In the genomic region with DNA sequence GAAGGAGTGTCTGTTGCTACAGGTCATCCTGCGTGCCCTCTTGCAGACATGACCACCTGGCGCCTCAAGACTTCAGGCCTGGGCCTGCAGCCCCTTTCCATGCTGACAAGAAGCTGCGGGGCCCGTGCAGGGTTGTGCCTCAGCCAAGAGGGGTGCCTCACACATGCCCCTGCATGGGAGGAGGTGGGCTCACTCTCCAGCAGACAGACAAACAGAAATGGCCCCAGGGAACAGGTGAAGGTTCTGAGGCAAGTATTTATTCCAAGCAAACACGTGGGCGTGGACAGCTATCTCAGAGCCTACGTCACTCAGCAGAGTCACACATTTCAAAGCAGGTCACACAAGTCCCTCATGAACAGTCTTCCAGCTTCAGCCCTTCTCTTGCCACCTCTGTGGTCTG, we compare ENCODE assay signal across 1 cellular context.
TF ChIP-seq lines count a peak whose summit lies in the region.

No MANE protein-coding gene starts in this region.

TF ChIP-seq in HepG2, 621 proteins besides CTCF, POLR2A, EP300 and RAD21 (continued from another document and continues in another):
- TF ChIP-seq, protein P1, sequence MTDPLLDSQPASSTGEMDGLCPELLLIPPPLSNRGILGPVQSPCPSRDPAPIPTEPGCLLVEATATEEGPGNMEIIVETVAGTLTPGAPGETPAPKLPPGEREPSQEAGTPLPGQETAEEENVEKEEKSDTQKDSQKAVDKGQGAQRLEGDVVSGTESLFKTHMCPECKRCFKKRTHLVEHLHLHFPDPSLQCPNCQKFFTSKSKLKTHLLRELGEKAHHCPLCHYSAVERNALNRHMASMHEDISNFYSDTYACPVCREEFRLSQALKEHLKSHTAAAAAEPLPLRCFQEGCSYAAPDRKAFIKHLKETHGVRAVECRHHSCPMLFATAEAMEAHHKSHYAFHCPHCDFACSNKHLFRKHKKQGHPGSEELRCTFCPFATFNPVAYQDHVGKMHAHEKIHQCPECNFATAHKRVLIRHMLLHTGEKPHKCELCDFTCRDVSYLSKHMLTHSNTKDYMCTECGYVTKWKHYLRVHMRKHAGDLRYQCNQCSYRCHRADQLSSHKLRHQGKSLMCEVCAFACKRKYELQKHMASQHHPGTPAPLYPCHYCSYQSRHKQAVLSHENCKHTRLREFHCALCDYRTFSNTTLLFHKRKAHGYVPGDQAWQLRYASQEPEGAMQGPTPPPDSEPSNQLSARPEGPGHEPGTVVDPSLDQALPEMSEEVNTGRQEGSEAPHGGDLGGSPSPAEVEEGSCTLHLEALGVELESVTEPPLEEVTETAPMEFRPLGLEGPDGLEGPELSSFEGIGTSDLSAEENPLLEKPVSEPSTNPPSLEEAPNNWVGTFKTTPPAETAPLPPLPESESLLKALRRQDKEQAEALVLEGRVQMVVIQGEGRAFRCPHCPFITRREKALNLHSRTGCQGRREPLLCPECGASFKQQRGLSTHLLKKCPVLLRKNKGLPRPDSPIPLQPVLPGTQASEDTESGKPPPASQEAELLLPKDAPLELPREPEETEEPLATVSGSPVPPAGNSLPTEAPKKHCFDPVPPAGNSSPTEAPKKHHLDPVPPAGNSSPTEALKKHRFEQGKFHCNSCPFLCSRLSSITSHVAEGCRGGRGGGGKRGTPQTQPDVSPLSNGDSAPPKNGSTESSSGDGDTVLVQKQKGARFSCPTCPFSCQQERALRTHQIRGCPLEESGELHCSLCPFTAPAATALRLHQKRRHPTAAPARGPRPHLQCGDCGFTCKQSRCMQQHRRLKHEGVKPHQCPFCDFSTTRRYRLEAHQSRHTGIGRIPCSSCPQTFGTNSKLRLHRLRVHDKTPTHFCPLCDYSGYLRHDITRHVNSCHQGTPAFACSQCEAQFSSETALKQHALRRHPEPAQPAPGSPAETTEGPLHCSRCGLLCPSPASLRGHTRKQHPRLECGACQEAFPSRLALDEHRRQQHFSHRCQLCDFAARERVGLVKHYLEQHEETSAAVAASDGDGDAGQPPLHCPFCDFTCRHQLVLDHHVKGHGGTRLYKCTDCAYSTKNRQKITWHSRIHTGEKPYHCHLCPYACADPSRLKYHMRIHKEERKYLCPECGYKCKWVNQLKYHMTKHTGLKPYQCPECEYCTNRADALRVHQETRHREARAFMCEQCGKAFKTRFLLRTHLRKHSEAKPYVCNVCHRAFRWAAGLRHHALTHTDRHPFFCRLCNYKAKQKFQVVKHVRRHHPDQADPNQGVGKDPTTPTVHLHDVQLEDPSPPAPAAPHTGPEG (CRISPR knock-in tag; IDR thresholded peaks at IDR 0.05), result no peak
- no peak for TF ChIP-seq RXRB (CRISPR knock-in tag; IDR thresholded peaks at IDR 0.05; ENCODE audit: borderline replicate concordance)
- TF ChIP-seq KAT8 (CRISPR knock-in tag; IDR thresholded peaks at IDR 0.05), result no peak
- no peak for TF ChIP-seq KDM3A (CRISPR knock-in tag; IDR thresholded peaks at IDR 0.05; ENCODE audit: low read depth)
- TF ChIP-seq KAT7 (CRISPR knock-in tag; IDR thresholded peaks at IDR 0.05; ENCODE audit: borderline replicate concordance), result no peak
- TF ChIP-seq SIX4 (CRISPR knock-in tag; IDR thresholded peaks at IDR 0.05), result no peak
- TF ChIP-seq HMGA1 (CRISPR knock-in tag; conservative IDR thresholded peaks at IDR 0.05), result no peak
- TF ChIP-seq NFE2L1 (CRISPR knock-in tag; IDR thresholded peaks at IDR 0.05; ENCODE audit: borderline replicate concordance), result no peak
- TF ChIP-seq SMARCC2 (IDR thresholded peaks at IDR 0.05), result no peak
- TF ChIP-seq, protein P2, sequence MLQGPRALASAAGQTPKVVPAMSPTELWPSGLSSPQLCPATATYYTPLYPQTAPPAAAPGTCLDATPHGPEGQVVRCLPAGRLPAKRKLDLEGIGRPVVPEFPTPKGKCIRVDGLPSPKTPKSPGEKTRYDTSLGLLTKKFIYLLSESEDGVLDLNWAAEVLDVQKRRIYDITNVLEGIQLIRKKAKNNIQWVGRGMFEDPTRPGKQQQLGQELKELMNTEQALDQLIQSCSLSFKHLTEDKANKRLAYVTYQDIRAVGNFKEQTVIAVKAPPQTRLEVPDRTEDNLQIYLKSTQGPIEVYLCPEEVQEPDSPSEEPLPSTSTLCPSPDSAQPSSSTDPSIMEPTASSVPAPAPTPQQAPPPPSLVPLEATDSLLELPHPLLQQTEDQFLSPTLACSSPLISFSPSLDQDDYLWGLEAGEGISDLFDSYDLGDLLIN (CRISPR knock-in tag; IDR thresholded peaks at IDR 0.05; ENCODE audit: borderline replicate concordance), result no peak
- TF ChIP-seq, protein P3, sequence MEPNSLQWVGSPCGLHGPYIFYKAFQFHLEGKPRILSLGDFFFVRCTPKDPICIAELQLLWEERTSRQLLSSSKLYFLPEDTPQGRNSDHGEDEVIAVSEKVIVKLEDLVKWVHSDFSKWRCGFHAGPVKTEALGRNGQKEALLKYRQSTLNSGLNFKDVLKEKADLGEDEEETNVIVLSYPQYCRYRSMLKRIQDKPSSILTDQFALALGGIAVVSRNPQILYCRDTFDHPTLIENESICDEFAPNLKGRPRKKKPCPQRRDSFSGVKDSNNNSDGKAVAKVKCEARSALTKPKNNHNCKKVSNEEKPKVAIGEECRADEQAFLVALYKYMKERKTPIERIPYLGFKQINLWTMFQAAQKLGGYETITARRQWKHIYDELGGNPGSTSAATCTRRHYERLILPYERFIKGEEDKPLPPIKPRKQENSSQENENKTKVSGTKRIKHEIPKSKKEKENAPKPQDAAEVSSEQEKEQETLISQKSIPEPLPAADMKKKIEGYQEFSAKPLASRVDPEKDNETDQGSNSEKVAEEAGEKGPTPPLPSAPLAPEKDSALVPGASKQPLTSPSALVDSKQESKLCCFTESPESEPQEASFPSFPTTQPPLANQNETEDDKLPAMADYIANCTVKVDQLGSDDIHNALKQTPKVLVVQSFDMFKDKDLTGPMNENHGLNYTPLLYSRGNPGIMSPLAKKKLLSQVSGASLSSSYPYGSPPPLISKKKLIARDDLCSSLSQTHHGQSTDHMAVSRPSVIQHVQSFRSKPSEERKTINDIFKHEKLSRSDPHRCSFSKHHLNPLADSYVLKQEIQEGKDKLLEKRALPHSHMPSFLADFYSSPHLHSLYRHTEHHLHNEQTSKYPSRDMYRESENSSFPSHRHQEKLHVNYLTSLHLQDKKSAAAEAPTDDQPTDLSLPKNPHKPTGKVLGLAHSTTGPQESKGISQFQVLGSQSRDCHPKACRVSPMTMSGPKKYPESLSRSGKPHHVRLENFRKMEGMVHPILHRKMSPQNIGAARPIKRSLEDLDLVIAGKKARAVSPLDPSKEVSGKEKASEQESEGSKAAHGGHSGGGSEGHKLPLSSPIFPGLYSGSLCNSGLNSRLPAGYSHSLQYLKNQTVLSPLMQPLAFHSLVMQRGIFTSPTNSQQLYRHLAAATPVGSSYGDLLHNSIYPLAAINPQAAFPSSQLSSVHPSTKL (CRISPR knock-in tag; IDR thresholded peaks at IDR 0.05), result no peak
- TF ChIP-seq, protein P4, sequence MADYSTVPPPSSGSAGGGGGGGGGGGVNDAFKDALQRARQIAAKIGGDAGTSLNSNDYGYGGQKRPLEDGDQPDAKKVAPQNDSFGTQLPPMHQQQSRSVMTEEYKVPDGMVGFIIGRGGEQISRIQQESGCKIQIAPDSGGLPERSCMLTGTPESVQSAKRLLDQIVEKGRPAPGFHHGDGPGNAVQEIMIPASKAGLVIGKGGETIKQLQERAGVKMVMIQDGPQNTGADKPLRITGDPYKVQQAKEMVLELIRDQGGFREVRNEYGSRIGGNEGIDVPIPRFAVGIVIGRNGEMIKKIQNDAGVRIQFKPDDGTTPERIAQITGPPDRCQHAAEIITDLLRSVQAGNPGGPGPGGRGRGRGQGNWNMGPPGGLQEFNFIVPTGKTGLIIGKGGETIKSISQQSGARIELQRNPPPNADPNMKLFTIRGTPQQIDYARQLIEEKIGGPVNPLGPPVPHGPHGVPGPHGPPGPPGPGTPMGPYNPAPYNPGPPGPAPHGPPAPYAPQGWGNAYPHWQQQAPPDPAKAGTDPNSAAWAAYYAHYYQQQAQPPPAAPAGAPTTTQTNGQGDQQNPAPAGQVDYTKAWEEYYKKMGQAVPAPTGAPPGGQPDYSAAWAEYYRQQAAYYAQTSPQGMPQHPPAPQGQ (CRISPR knock-in tag; IDR thresholded peaks at IDR 0.05; ENCODE audit: borderline replicate concordance), result no peak
- TF ChIP-seq, protein P5, sequence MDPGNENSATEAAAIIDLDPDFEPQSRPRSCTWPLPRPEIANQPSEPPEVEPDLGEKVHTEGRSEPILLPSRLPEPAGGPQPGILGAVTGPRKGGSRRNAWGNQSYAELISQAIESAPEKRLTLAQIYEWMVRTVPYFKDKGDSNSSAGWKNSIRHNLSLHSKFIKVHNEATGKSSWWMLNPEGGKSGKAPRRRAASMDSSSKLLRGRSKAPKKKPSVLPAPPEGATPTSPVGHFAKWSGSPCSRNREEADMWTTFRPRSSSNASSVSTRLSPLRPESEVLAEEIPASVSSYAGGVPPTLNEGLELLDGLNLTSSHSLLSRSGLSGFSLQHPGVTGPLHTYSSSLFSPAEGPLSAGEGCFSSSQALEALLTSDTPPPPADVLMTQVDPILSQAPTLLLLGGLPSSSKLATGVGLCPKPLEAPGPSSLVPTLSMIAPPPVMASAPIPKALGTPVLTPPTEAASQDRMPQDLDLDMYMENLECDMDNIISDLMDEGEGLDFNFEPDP (CRISPR knock-in tag; conservative IDR thresholded peaks at IDR 0.05), result no peak
- TF ChIP-seq, protein P6, sequence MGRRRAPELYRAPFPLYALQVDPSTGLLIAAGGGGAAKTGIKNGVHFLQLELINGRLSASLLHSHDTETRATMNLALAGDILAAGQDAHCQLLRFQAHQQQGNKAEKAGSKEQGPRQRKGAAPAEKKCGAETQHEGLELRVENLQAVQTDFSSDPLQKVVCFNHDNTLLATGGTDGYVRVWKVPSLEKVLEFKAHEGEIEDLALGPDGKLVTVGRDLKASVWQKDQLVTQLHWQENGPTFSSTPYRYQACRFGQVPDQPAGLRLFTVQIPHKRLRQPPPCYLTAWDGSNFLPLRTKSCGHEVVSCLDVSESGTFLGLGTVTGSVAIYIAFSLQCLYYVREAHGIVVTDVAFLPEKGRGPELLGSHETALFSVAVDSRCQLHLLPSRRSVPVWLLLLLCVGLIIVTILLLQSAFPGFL (CRISPR knock-in tag; IDR thresholded peaks at IDR 0.05), result no peak
- TF ChIP-seq EHMT2 (IDR thresholded peaks at IDR 0.05; ENCODE audit: borderline replicate concordance, low read depth, low read length), result no peak
- no peak for TF ChIP-seq ZFP36 (IDR thresholded peaks at IDR 0.05; ENCODE audit: borderline replicate concordance, low read depth, low read length, partially characterized antibody)
- TF ChIP-seq ZNF678 (CRISPR knock-in tag; IDR thresholded peaks at IDR 0.05), result no peak
- no peak for TF ChIP-seq HOXA3 (CRISPR knock-in tag; IDR thresholded peaks at IDR 0.05)
- no peak for TF ChIP-seq NCOA1 (CRISPR knock-in tag; IDR thresholded peaks at IDR 0.05)
- TF ChIP-seq MED8 (CRISPR knock-in tag; IDR thresholded peaks at IDR 0.05; ENCODE audit: insufficient replicate concordance), result no peak
- peak; percentile 7; the same call in 1 of the 2 replicates for TF ChIP-seq FOXA3 (CRISPR knock-in tag; IDR thresholded peaks at IDR 0.05)
- no peak for TF ChIP-seq ZNF883 (CRISPR knock-in tag; IDR thresholded peaks at IDR 0.05; ENCODE audit: not compliant biosample characterization)
- no peak for TF ChIP-seq RAD51 (IDR thresholded peaks at IDR 0.05; ENCODE audit: borderline replicate concordance)
- TF ChIP-seq ZNF225 (CRISPR knock-in tag; IDR thresholded peaks at IDR 0.05), result no peak
- no peak for TF ChIP-seq ZNF709 (CRISPR knock-in tag; IDR thresholded peaks at IDR 0.05)
- no peak for TF ChIP-seq ZNF24 (IDR thresholded peaks at IDR 0.05)
- TF ChIP-seq FOSL2 (CRISPR knock-in tag; IDR thresholded peaks at IDR 0.05), result peak; percentile 48
- TF ChIP-seq, protein P7, sequence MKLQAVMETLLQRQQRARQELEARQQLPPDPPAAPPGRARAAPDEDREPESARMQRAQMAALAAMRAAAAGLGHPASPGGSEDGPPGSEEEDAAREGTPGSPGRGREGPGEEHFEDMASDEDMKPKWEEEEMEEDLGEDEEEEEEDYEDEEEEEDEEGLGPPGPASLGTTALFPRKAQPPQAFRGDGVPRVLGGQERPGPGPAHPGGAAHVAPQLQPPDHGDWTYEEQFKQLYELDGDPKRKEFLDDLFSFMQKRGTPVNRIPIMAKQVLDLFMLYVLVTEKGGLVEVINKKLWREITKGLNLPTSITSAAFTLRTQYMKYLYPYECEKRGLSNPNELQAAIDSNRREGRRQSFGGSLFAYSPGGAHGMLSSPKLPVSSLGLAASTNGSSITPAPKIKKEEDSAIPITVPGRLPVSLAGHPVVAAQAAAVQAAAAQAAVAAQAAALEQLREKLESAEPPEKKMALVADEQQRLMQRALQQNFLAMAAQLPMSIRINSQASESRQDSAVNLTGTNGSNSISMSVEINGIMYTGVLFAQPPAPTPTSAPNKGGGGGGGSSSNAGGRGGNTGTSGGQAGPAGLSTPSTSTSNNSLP (IDR thresholded peaks at IDR 0.05; ENCODE audit: low read depth, low read length), result no peak
- no peak for TF ChIP-seq ZNF383 (CRISPR knock-in tag; IDR thresholded peaks at IDR 0.05; ENCODE audit: borderline replicate concordance)
- TF ChIP-seq ZZZ3 (CRISPR knock-in tag; IDR thresholded peaks at IDR 0.05; ENCODE audit: borderline replicate concordance), result no peak
- TF ChIP-seq, protein P8, sequence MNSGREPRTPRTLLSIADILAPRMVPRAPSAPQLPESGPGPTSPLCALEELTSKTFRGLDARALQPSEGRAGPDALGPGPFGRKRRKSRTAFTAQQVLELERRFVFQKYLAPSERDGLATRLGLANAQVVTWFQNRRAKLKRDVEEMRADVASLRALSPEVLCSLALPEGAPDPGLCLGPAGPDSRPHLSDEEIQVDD (CRISPR knock-in tag; IDR thresholded peaks at IDR 0.05; ENCODE audit: borderline replicate concordance), result no peak
- TF ChIP-seq, protein P9, sequence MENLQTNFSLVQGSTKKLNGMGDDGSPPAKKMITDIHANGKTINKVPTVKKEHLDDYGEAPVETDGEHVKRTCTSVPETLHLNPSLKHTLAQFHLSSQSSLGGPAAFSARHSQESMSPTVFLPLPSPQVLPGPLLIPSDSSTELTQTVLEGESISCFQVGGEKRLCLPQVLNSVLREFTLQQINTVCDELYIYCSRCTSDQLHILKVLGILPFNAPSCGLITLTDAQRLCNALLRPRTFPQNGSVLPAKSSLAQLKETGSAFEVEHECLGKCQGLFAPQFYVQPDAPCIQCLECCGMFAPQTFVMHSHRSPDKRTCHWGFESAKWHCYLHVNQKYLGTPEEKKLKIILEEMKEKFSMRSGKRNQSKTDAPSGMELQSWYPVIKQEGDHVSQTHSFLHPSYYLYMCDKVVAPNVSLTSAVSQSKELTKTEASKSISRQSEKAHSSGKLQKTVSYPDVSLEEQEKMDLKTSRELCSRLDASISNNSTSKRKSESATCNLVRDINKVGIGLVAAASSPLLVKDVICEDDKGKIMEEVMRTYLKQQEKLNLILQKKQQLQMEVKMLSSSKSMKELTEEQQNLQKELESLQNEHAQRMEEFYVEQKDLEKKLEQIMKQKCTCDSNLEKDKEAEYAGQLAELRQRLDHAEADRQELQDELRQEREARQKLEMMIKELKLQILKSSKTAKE (CRISPR knock-in tag; IDR thresholded peaks at IDR 0.05; ENCODE audit: borderline replicate concordance), result no peak
- TF ChIP-seq FOXJ3 (CRISPR knock-in tag; IDR thresholded peaks at IDR 0.05; ENCODE audit: borderline replicate concordance), result no peak
- TF ChIP-seq ZNF790 (CRISPR knock-in tag; IDR thresholded peaks at IDR 0.05; ENCODE audit: borderline replicate concordance), result no peak
